1 cellular context compared by ENCODE assay signal in genomic region chr4:51942833-51943215, GRCh38.
TF ChIP-seq lines count a peak whose summit lies in the region.

No MANE protein-coding gene starts in this region.

TF ChIP-seq in IMR-90, 13 proteins besides CTCF, POLR2A, EP300 and RAD21 (continued from another document):
- TF ChIP-seq, protein P1, sequence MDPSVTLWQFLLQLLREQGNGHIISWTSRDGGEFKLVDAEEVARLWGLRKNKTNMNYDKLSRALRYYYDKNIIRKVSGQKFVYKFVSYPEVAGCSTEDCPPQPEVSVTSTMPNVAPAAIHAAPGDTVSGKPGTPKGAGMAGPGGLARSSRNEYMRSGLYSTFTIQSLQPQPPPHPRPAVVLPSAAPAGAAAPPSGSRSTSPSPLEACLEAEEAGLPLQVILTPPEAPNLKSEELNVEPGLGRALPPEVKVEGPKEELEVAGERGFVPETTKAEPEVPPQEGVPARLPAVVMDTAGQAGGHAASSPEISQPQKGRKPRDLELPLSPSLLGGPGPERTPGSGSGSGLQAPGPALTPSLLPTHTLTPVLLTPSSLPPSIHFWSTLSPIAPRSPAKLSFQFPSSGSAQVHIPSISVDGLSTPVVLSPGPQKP (IDR thresholded peaks at IDR 0.05; ENCODE audit: borderline replicate concordance, low read depth, low read length) = no peak
- TF ChIP-seq MXI1 (IDR thresholded peaks at IDR 0.05; ENCODE audit: borderline replicate concordance, low read depth, low read length) (no peak), MAFK (IDR thresholded peaks at IDR 0.05; ENCODE audit: low read depth, low read length) (no peak), FOS (IDR thresholded peaks at IDR 0.05; ENCODE audit: low read depth, low read length) (no peak), NFE2L2 (IDR thresholded peaks at IDR 0.05; ENCODE audit: low read depth, low read length) (no peak), SMC3 (IDR thresholded peaks at IDR 0.05; ENCODE audit: low read depth, low read length) (no peak), RCOR1 (IDR thresholded peaks at IDR 0.05; ENCODE audit: insufficient replicate concordance, low read length) (no peak), RFX5 (IDR thresholded peaks at IDR 0.05; ENCODE audit: low read depth, low read length) (no peak), BHLHE40 (IDR thresholded peaks at IDR 0.05; ENCODE audit: low read depth, low read length) (no peak)
TF ChIP-seq in IMR-90: peak in this region for 0.
